In the genomic region with DNA sequence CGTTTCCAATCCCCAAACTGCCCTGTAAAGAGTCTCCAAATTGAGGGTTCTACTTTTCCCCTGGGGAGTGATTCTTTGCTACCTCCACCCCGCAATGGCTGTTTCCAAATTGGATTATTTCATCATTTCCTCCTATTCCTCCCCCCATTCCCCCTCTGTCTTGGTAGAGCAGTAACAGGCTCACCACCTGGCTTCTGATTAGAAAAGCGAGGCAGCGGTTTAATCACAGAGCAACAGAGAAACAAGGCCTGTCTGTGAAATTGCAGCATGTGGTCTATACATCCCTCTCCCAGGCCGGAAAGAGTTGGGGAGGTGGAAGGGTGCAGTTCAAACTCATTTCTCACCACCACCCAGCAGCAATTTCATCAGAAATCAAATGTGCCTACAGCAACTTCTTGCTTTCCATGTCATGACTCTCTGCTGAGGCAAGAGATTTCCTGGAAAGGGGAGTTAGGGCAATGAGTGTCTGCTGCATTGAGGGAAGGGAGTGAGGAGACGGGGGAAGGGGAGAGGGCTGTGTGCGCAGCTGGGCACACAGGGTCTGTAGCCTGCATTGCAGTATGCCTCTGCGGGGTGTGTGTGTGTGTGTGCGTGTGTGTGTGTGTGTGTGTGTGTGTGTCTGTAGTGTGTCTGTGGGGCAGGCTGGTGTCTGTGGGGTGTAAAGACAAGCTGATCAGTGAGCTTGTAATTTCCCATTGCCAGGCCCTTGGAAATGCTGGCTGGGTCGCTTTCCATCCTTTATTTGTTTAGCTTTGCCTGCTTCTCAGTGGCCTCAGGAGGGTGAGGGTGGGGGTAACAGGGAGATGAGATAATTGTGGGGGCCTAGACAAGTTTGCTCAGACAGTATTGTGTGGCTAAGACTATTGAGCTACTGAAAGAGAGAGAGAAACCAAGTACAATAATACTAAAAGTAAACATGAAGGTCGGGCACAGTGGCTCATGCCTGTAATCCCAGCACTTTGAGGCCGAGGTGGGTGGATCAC, we compare ENCODE assay signal across 1 cellular context.
TF ChIP-seq lines count a peak whose summit lies in the region.

No MANE protein-coding gene starts in this region.

TF ChIP-seq in K562, 482 proteins besides CTCF, POLR2A, EP300 and RAD21 (continued from another document and continues in another):
- no peak for TF ChIP-seq NFE2L1 (tag; IDR thresholded peaks at IDR 0.05; ENCODE audit: borderline replicate concordance, low read depth)
- TF ChIP-seq, protein P1, sequence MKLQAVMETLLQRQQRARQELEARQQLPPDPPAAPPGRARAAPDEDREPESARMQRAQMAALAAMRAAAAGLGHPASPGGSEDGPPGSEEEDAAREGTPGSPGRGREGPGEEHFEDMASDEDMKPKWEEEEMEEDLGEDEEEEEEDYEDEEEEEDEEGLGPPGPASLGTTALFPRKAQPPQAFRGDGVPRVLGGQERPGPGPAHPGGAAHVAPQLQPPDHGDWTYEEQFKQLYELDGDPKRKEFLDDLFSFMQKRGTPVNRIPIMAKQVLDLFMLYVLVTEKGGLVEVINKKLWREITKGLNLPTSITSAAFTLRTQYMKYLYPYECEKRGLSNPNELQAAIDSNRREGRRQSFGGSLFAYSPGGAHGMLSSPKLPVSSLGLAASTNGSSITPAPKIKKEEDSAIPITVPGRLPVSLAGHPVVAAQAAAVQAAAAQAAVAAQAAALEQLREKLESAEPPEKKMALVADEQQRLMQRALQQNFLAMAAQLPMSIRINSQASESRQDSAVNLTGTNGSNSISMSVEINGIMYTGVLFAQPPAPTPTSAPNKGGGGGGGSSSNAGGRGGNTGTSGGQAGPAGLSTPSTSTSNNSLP (IDR thresholded peaks at IDR 0.05; ENCODE audit: borderline replicate concordance, low read depth, low read length): no peak
- 0 out of 2 replicates have a peak, but pooled peaks have one; percentile 48 for TF ChIP-seq RNF2 (IDR thresholded peaks at IDR 0.05)
- TF ChIP-seq ZNF175 (CRISPR knock-in tag; IDR thresholded peaks at IDR 0.05; ENCODE audit: low read depth): peak; percentile 77; the same call in 1 of the 2 replicates
- TF ChIP-seq, protein P2, sequence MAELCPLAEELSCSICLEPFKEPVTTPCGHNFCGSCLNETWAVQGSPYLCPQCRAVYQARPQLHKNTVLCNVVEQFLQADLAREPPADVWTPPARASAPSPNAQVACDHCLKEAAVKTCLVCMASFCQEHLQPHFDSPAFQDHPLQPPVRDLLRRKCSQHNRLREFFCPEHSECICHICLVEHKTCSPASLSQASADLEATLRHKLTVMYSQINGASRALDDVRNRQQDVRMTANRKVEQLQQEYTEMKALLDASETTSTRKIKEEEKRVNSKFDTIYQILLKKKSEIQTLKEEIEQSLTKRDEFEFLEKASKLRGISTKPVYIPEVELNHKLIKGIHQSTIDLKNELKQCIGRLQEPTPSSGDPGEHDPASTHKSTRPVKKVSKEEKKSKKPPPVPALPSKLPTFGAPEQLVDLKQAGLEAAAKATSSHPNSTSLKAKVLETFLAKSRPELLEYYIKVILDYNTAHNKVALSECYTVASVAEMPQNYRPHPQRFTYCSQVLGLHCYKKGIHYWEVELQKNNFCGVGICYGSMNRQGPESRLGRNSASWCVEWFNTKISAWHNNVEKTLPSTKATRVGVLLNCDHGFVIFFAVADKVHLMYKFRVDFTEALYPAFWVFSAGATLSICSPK (IDR thresholded peaks at IDR 0.05; ENCODE audit: borderline replicate concordance): no peak
- TF ChIP-seq, protein P3, sequence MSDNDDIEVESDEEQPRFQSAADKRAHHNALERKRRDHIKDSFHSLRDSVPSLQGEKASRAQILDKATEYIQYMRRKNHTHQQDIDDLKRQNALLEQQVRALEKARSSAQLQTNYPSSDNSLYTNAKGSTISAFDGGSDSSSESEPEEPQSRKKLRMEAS (CRISPR knock-in tag; IDR thresholded peaks at IDR 0.05): peak; percentile 22; the same call in 1 of the 2 replicates
- TF ChIP-seq CBFA2T3 (IDR thresholded peaks at IDR 0.05): peak; percentile 55
- TF ChIP-seq, protein P4, sequence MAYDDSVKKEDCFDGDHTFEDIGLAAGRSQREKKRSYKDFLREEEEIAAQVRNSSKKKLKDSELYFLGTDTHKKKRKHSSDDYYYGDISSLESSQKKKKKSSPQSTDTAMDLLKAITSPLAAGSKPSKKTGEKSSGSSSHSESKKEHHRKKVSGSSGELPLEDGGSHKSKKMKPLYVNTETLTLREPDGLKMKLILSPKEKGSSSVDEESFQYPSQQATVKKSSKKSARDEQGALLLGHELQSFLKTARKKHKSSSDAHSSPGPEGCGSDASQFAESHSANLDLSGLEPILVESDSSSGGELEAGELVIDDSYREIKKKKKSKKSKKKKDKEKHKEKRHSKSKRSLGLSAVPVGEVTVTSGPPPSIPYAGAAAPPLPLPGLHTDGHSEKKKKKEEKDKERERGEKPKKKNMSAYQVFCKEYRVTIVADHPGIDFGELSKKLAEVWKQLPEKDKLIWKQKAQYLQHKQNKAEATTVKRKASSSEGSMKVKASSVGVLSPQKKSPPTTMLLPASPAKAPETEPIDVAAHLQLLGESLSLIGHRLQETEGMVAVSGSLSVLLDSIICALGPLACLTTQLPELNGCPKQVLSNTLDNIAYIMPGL (CRISPR knock-in tag; IDR thresholded peaks at IDR 0.05): no peak
- 0 out of 2 replicates have a peak, but pooled peaks have one; percentile 14 for TF ChIP-seq NCOR1 (IDR thresholded peaks at IDR 0.05)
- TF ChIP-seq NFXL1 (CRISPR knock-in tag; IDR thresholded peaks at IDR 0.05): no peak
- TF ChIP-seq, protein P5, sequence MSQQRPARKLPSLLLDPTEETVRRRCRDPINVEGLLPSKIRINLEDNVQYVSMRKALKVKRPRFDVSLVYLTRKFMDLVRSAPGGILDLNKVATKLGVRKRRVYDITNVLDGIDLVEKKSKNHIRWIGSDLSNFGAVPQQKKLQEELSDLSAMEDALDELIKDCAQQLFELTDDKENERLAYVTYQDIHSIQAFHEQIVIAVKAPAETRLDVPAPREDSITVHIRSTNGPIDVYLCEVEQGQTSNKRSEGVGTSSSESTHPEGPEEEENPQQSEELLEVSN (IDR thresholded peaks at IDR 0.05; ENCODE audit: borderline replicate concordance in 1 of 2, extremely low read depth in 1 of 2, insufficient read depth in 1 of 2, insufficient read length in 1 of 2, low read depth in 1 of 2, low read length in 1 of 2, poor library complexity in 1 of 2, severe bottlenecking in 1 of 2): no peak
- TF ChIP-seq OTX1 (CRISPR knock-in tag; IDR thresholded peaks at IDR 0.05): peak; percentile 74; the same call in 1 of the 2 replicates
- TF ChIP-seq MAFK (IDR thresholded peaks at IDR 0.05; ENCODE audit: low read length): no peak
- TF ChIP-seq, protein P6, sequence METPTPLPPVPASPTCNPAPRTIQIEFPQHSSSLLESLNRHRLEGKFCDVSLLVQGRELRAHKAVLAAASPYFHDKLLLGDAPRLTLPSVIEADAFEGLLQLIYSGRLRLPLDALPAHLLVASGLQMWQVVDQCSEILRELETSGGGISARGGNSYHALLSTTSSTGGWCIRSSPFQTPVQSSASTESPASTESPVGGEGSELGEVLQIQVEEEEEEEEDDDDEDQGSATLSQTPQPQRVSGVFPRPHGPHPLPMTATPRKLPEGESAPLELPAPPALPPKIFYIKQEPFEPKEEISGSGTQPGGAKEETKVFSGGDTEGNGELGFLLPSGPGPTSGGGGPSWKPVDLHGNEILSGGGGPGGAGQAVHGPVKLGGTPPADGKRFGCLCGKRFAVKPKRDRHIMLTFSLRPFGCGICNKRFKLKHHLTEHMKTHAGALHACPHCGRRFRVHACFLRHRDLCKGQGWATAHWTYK (CRISPR knock-in tag; IDR thresholded peaks at IDR 0.05): no peak
- TF ChIP-seq TRIM24 (IDR thresholded peaks at IDR 0.05): peak; percentile 61 to 63; a peak in 2 of 4 replicates
- no peak for TF ChIP-seq CBFB (CRISPR knock-in tag; IDR thresholded peaks at IDR 0.05)
- TF ChIP-seq, protein P7, sequence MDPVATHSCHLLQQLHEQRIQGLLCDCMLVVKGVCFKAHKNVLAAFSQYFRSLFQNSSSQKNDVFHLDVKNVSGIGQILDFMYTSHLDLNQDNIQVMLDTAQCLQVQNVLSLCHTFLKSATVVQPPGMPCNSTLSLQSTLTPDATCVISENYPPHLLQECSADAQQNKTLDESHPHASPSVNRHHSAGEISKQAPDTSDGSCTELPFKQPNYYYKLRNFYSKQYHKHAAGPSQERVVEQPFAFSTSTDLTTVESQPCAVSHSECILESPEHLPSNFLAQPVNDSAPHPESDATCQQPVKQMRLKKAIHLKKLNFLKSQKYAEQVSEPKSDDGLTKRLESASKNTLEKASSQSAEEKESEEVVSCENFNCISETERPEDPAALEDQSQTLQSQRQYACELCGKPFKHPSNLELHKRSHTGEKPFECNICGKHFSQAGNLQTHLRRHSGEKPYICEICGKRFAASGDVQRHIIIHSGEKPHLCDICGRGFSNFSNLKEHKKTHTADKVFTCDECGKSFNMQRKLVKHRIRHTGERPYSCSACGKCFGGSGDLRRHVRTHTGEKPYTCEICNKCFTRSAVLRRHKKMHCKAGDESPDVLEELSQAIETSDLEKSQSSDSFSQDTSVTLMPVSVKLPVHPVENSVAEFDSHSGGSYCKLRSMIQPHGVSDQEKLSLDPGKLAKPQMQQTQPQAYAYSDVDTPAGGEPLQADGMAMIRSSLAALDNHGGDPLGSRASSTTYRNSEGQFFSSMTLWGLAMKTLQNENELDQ (CRISPR knock-in tag; IDR thresholded peaks at IDR 0.05; ENCODE audit: borderline replicate concordance): no peak
- peak; percentile 59; the same call in 1 of the 2 replicates for TF ChIP-seq NFRKB (IDR thresholded peaks at IDR 0.05; ENCODE audit: low read depth)
- no peak for TF ChIP-seq ZNF785 (CRISPR knock-in tag; IDR thresholded peaks at IDR 0.05)
- no peak for TF ChIP-seq SUPT5H (IDR thresholded peaks at IDR 0.05)
- no peak for TF ChIP-seq XRCC3 (IDR thresholded peaks at IDR 0.05)
- TF ChIP-seq, protein P8, sequence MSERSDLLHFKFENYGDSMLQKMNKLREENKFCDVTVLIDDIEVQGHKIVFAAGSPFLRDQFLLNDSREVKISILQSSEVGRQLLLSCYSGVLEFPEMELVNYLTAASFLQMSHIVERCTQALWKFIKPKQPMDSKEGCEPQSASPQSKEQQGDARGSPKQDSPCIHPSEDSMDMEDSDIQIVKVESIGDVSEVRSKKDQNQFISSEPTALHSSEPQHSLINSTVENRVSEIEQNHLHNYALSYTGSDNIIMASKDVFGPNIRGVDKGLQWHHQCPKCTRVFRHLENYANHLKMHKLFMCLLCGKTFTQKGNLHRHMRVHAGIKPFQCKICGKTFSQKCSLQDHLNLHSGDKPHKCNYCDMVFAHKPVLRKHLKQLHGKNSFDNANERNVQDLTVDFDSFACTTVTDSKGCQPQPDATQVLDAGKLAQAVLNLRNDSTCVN (CRISPR knock-in tag; IDR thresholded peaks at IDR 0.05): peak; percentile 89
- no peak for TF ChIP-seq CHD1 (IDR thresholded peaks at IDR 0.05; ENCODE audit: low read length)
- no peak for TF ChIP-seq HDAC3 (IDR thresholded peaks at IDR 0.05; ENCODE audit: borderline replicate concordance, partially characterized antibody)
- TF ChIP-seq, protein P9, sequence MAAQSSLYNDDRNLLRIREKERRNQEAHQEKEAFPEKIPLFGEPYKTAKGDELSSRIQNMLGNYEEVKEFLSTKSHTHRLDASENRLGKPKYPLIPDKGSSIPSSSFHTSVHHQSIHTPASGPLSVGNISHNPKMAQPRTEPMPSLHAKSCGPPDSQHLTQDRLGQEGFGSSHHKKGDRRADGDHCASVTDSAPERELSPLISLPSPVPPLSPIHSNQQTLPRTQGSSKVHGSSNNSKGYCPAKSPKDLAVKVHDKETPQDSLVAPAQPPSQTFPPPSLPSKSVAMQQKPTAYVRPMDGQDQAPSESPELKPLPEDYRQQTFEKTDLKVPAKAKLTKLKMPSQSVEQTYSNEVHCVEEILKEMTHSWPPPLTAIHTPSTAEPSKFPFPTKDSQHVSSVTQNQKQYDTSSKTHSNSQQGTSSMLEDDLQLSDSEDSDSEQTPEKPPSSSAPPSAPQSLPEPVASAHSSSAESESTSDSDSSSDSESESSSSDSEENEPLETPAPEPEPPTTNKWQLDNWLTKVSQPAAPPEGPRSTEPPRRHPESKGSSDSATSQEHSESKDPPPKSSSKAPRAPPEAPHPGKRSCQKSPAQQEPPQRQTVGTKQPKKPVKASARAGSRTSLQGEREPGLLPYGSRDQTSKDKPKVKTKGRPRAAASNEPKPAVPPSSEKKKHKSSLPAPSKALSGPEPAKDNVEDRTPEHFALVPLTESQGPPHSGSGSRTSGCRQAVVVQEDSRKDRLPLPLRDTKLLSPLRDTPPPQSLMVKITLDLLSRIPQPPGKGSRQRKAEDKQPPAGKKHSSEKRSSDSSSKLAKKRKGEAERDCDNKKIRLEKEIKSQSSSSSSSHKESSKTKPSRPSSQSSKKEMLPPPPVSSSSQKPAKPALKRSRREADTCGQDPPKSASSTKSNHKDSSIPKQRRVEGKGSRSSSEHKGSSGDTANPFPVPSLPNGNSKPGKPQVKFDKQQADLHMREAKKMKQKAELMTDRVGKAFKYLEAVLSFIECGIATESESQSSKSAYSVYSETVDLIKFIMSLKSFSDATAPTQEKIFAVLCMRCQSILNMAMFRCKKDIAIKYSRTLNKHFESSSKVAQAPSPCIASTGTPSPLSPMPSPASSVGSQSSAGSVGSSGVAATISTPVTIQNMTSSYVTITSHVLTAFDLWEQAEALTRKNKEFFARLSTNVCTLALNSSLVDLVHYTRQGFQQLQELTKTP (IDR thresholded peaks at IDR 0.05; ENCODE audit: low read depth in 1 of 2, partially characterized antibody in 2 of 2): no peak
- TF ChIP-seq, protein P10, sequence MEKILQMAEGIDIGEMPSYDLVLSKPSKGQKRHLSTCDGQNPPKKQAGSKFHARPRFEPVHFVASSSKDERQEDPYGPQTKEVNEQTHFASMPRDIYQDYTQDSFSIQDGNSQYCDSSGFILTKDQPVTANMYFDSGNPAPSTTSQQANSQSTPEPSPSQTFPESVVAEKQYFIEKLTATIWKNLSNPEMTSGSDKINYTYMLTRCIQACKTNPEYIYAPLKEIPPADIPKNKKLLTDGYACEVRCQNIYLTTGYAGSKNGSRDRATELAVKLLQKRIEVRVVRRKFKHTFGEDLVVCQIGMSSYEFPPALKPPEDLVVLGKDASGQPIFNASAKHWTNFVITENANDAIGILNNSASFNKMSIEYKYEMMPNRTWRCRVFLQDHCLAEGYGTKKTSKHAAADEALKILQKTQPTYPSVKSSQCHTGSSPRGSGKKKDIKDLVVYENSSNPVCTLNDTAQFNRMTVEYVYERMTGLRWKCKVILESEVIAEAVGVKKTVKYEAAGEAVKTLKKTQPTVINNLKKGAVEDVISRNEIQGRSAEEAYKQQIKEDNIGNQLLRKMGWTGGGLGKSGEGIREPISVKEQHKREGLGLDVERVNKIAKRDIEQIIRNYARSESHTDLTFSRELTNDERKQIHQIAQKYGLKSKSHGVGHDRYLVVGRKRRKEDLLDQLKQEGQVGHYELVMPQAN (IDR thresholded peaks at IDR 0.05; ENCODE audit: borderline replicate concordance): no peak
- TF ChIP-seq HNRNPK (IDR thresholded peaks at IDR 0.05; ENCODE audit: low read depth, low read length, poor library complexity, severe bottlenecking): no peak
- peak; percentile 28; the same call in 1 of the 2 replicates for TF ChIP-seq KLF16 (IDR thresholded peaks at IDR 0.05)
- no peak for TF ChIP-seq PHTF2 (CRISPR knock-in tag; IDR thresholded peaks at IDR 0.05)
- TF ChIP-seq, protein P11, sequence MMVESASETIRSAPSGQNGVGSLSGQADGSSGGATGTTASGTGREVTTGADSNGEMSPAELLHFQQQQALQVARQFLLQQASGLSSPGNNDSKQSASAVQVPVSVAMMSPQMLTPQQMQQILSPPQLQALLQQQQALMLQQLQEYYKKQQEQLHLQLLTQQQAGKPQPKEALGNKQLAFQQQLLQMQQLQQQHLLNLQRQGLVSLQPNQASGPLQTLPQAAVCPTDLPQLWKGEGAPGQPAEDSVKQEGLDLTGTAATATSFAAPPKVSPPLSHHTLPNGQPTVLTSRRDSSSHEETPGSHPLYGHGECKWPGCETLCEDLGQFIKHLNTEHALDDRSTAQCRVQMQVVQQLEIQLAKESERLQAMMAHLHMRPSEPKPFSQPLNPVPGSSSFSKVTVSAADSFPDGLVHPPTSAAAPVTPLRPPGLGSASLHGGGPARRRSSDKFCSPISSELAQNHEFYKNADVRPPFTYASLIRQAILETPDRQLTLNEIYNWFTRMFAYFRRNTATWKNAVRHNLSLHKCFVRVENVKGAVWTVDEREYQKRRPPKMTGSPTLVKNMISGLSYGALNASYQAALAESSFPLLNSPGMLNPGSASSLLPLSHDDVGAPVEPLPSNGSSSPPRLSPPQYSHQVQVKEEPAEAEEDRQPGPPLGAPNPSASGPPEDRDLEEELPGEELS (CRISPR knock-in tag; IDR thresholded peaks at IDR 0.05; ENCODE audit: borderline replicate concordance): no peak
- 0 out of 2 replicates have a peak, but pooled peaks have one; percentile 83 for TF ChIP-seq ELF4 (CRISPR knock-in tag; IDR thresholded peaks at IDR 0.05)
